Comparison of ENCODE assay signal across 21 cellular contexts in genomic region chr22:24358105-24358836, GRCh38.
A peak's percentile ranks its signal among the peaks of the same experiment; 100 is the strongest.
DNase-seq lines count a peak whose midpoint lies in the region; ATAC-seq, FAIRE-seq and TF ChIP-seq lines count a peak whose summit lies in the region.
"Had no signal": no experiment of that assay in that cellular context is flagged by ENCODE, and none has a peak within 500 bp of the region (broad histone marks: within the 10 kb centered on the region; RNA-seq: fewer than 3 reads in every experiment).

No MANE protein-coding gene starts in this region.

- H3K9me3 Mint-ChIP-seq in CD4-positive, alpha-beta T cell: no peaks in the 10 kb centered on the region
- no peaks in the 10 kb centered on the region for H3K9me3 Mint-ChIP-seq in naive thymus-derived CD8-positive, alpha-beta T cell

- no peaks in the 10 kb centered on the region for H3K27me3 Mint-ChIP-seq in CD4-positive, alpha-beta T cell
- no peaks in the 10 kb centered on the region for H3K27me3 Mint-ChIP-seq in naive thymus-derived CD8-positive, alpha-beta T cell

- no peak overlapping the region for H3K18ac ChIP-seq in H1 (ENCODE audit: extremely low read depth, low read length)

- no peak for TF ChIP-seq EP300 in H1 (IDR thresholded peaks at IDR 0.05; ENCODE audit: borderline replicate concordance in 1 of 2, low read depth in 2 of 2, low read length in 2 of 2)

- no peak for TF ChIP-seq CTCF in CD4-positive, alpha-beta T cell (IDR thresholded peaks at IDR 0.05)
- TF ChIP-seq CTCF in H1 (IDR thresholded peaks at IDR 0.05; ENCODE audit: control extremely low read depth in 1 of 3, insufficient read depth in 1 of 3, low read depth in 1 of 3, low read length in 3 of 3): no peak
- no peak for TF ChIP-seq CTCF in OCI-LY7 (conservative IDR thresholded peaks at IDR 0.05; ENCODE audit: low read length)

- no peak overlapping the region for H3K4me3 Mint-ChIP-seq in CD4-positive, alpha-beta T cell
- H3K4me3 Mint-ChIP-seq in naive thymus-derived CD8-positive, alpha-beta T cell: no peak overlapping the region

- no peaks in the 10 kb centered on the region for H3K9me2 ChIP-seq in OCI-LY7 (ENCODE audit: insufficient read depth, low read length)

- DNase-seq in CD4-positive, alpha-beta T cell: no peak
- DNase-seq in H1 (ENCODE audit: low read depth in 1 of 2, low spot score in 2 of 2) (no peak), OCI-LY7 (ENCODE audit: low spot score) (no peak), NCI-H446 (lab: John Stamatoyannopoulos, UW) (no peak)
- DNase-seq in naive thymus-derived CD8-positive, alpha-beta T cell: no peak
- DNase-seq: BE2C, COR-L47, DMS53, GM23248, KG1, MG63, NCI-H1105 treated with DMSO at 0.1 percent for 48 hours, NCI-H2029, NCI-H526 treated with DMSO at 0.1 percent for 48 hours, SHP77 treated with DMSO at 0.1 percent for 48 hours had no signal

- BruUV-seq in OCI-LY7 (replicated peaks; lab: Mats Ljungman, UMichigan): no TSS peak

- H3K4me1 Mint-ChIP-seq in CD4-positive, alpha-beta T cell (ENCODE audit: low read depth): peaks cover 7% of the 10 kb centered on the region
- peaks cover 0 to 13% (median 5%) of the 10 kb centered on the region in 4 donors for H3K4me1 Mint-ChIP-seq in naive thymus-derived CD8-positive, alpha-beta T cell

- H4K5ac ChIP-seq in H1 (ENCODE audit: insufficient read length, low read depth, low read length): no peak overlapping the region

- no peak overlapping the region for H3K23ac ChIP-seq in H1 (ENCODE audit: insufficient read length)

- H3K23me2 ChIP-seq in H1 (ENCODE audit: low read depth, low read length): no peaks in the 10 kb centered on the region

- H3K36me3 ChIP-seq in H1 (ENCODE audit: control insufficient read depth in 2 of 4, insufficient read depth in 4 of 4, low read length in 3 of 4) (peaks cover 2 to 37% (median 9%) of the 10 kb centered on the region in 4 experiments; a peak in 5 of 8 replicates), mesodermal cell (ENCODE audit: control insufficient read depth, insufficient read depth, low read length) (peaks cover 79% of the 10 kb centered on the region), OCI-LY7 (ENCODE audit: insufficient read depth, low read length) (peaks cover 88% of the 10 kb centered on the region)

- no peak for TF ChIP-seq RAD21 in H1 (IDR thresholded peaks at IDR 0.05 in 1 of 2, conservative IDR thresholded peaks at IDR 0.05 in 1 of 2; ENCODE audit: low read depth in 2 of 2, low read length in 2 of 2)

- H3K36me3 Mint-ChIP-seq in CD4-positive, alpha-beta T cell (ENCODE audit: low read depth): peaks cover 90% of the 10 kb centered on the region
- peaks cover under 1 to 91% (median 35%) of the 10 kb centered on the region in 3 donors for H3K36me3 Mint-ChIP-seq in naive thymus-derived CD8-positive, alpha-beta T cell

- H3K4ac ChIP-seq in H1 (replicated peaks; ENCODE audit: insufficient read length, low read depth, low read length): no peak overlapping the region

- 91% methylated on average over 8 of the region's 8 CpGs; no CpG with 5 or more reads in 1 of the 2 experiments for WGBS in H1 (ENCODE audit: extremely low coverage in 1 of 2, insufficient coverage in 1 of 2, insufficient read length in 1 of 2, insufficient replicate concordance in 2 of 2, low coverage in 1 of 2, low lambda C conversion rate in 2 of 2, missing lambda C conversion rate in 1 of 2), 2 experiments
- 93 to 100% methylated on average over 3 of the region's 8 CpGs for WGBS in mesodermal cell (ENCODE audit: insufficient coverage in 2 of 2), 2 experiments

- no peaks in the 10 kb centered on the region for H3K79me1 ChIP-seq in H1 (ENCODE audit: low read depth, low read length)

- CTCF ChIA-PET in CD4-positive, alpha-beta T cell (lab: Charles Lee): no interaction called here
- CTCF ChIA-PET in H1 (lab: Charles Lee; ENCODE audit: partially characterized antibody) (interaction anchor here (0.6 to 0.7 kb wide), 2 partner anchors 60 to 512 kb away, joined by 3 read pairs; no protein-coding TSS in a partner anchor), OCI-LY7 (lab: Charles Lee; ENCODE audit: unreplicated experiment) (no interaction called here)

- intact Hi-C loops in CD4-positive, alpha-beta T cell (cut with DNase I, micrococcal nuclease): no loop called here
- intact Hi-C loops in OCI-LY7 (cut with micrococcal nuclease; ENCODE audit: unreplicated experiment): no loop called here

- H3K9ac ChIP-seq in H1 (replicated peaks in 1 of 4; ENCODE audit: extremely low read depth in 1 of 4, low read depth in 3 of 4, low read length in 3 of 4): no peak overlapping the region
- H3K9ac ChIP-seq: GM23248 had no signal

- FAIRE-seq in H1 (lab: Jason Lieb, UNC): no peak
- FAIRE-seq: HTR-8/SVneo had no signal

- ATAC-seq in CD4-positive, alpha-beta T cell (ENCODE audit: poor library complexity): no peak
- no peak for ATAC-seq in naive thymus-derived CD8-positive, alpha-beta T cell
- no peak for ATAC-seq in HG02798 (IDR thresholded peaks at IDR 0.05; ENCODE audit: poor library complexity, unreplicated experiment)
- ATAC-seq: Panc1 had no signal

- H2BK15ac ChIP-seq in H1 (ENCODE audit: low read length): no peak overlapping the region

- H3K56ac ChIP-seq in H1 (replicated peaks; ENCODE audit: insufficient read length, low read depth, low read length): no peak overlapping the region

- no peaks in the 10 kb centered on the region for H3K4me1 ChIP-seq in H1 (replicated peaks in 1 of 4; ENCODE audit: control insufficient read depth in 3 of 4, insufficient read depth in 4 of 4, low read length in 3 of 4)
- no peaks in the 10 kb centered on the region for H3K4me1 ChIP-seq in mesodermal cell (ENCODE audit: control insufficient read depth, insufficient read depth, low read length, poor library complexity, severe bottlenecking)
- H3K4me1 ChIP-seq in OCI-LY7 (ENCODE audit: insufficient read depth, low read length, poor library complexity, severe bottlenecking): no peaks in the 10 kb centered on the region

- no peak overlapping the region for H2AK5ac ChIP-seq in H1 (ENCODE audit: low read depth, low read length)

- no peak for TF ChIP-seq POLR2A in H1 (IDR thresholded peaks at IDR 0.05; ENCODE audit: control extremely low read depth in 1 of 2, low read depth in 2 of 2, low read length in 2 of 2)

- no peak overlapping the region for H3K4me3 ChIP-seq in H1 (ENCODE audit: extremely low read depth in 1 of 4, insufficient read depth in 2 of 4, low read depth in 3 of 4, low read length in 4 of 4)
- H3K4me3 ChIP-seq in mesodermal cell (ENCODE audit: extremely low read depth, insufficient read depth, low read length, poor library complexity, severe bottlenecking): no peak overlapping the region
- H3K4me3 ChIP-seq in OCI-LY7 (ENCODE audit: low read depth, low read length, poor library complexity, severe bottlenecking): no peak overlapping the region
- H3K4me3 ChIP-seq: GM23248, HAP-1, MG63 had no signal

- H2BK5ac ChIP-seq in H1 (ENCODE audit: low read depth, low read length): no peak overlapping the region

- no peak overlapping the region for H3K27ac ChIP-seq in CD4-positive, alpha-beta T cell (ENCODE audit: low read depth, low read length)
- H3K27ac ChIP-seq in H1 (ENCODE audit: low read depth, low read length) (no peak overlapping the region), mesodermal cell (ENCODE audit: low read depth, low read length, severe bottlenecking) (peak overlapping the region; percentile 32), OCI-LY7 (ENCODE audit: low read depth, low read length, poor library complexity, severe bottlenecking) (no peak overlapping the region)
- H3K27ac ChIP-seq: GM23248, RWPE1 had no signal

- no peak overlapping the region for H3K4me2 ChIP-seq in H1 (ENCODE audit: insufficient read depth in 1 of 2, low read depth in 2 of 2, low read length in 2 of 2)
- H3K4me2 ChIP-seq in OCI-LY7 (ENCODE audit: low read length): no peak overlapping the region

- H3K9me3 ChIP-seq in CD4-positive, alpha-beta T cell (ENCODE audit: control insufficient read depth, low read length): no peaks in the 10 kb centered on the region
- H3K9me3 ChIP-seq in H1 (ENCODE audit: insufficient read depth in 2 of 2, low read depth in 1 of 2, low read length in 1 of 2): peaks cover 3 to 5% of the 10 kb centered on the region in 2 experiments; a peak in 2 of 4 replicates
- H3K9me3 ChIP-seq in mesodermal cell (ENCODE audit: control insufficient read depth, low read length): peaks cover 8% of the 10 kb centered on the region
- H3K9me3 ChIP-seq in OCI-LY7 (ENCODE audit: low read length): peaks cover 9% of the 10 kb centered on the region; the same call in 1 of the 2 replicates
- H3K9me3 ChIP-seq: HAP-1 had no signal

- H3K27me3 ChIP-seq in CD4-positive, alpha-beta T cell (ENCODE audit: control insufficient read depth, insufficient read depth, low read length): no peaks in the 10 kb centered on the region
- no peaks in the 10 kb centered on the region for H3K27me3 ChIP-seq in H1 (replicated peaks in 1 of 4; ENCODE audit: control insufficient read depth in 3 of 4, extremely low read depth in 1 of 4, insufficient read depth in 3 of 4, low read length in 3 of 4)
- H3K27me3 ChIP-seq: BE2C, MG63 had no signal

- H3K79me2 ChIP-seq in H1 (ENCODE audit: control insufficient read depth in 1 of 2, insufficient read depth in 2 of 2, low read length in 2 of 2): no peaks in the 10 kb centered on the region
- no peaks in the 10 kb centered on the region for H3K79me2 ChIP-seq in OCI-LY7 (ENCODE audit: insufficient read depth, low read depth, low read length)

- H2BK20ac ChIP-seq in H1 (ENCODE audit: low read length): no peak overlapping the region

- H4K20me1 ChIP-seq in H1 (replicated peaks in 1 of 2; ENCODE audit: control insufficient read depth in 1 of 2, insufficient read depth in 2 of 2, low read length in 2 of 2) (no peaks in the 10 kb centered on the region), OCI-LY7 (ENCODE audit: insufficient read depth, low read length) (no peaks in the 10 kb centered on the region)

- no peak overlapping the region for H2BK120ac ChIP-seq in H1 (replicated peaks; ENCODE audit: low read depth, low read length)

- H3K14ac ChIP-seq in H1 (ENCODE audit: insufficient read length): no peak overlapping the region

- 0 out of 2 replicates have a peak overlapping the region, but pooled peaks have one; percentile 35 for H4K8ac ChIP-seq in H1 (ENCODE audit: extremely low read depth, insufficient read depth, low read length)

- H3K27ac Mint-ChIP-seq in CD4-positive, alpha-beta T cell: peak overlapping the region; percentile 53
- peak overlapping the region in 3 of 10 donors; percentile 14 to 32 (median 15) for H3K27ac Mint-ChIP-seq in naive thymus-derived CD8-positive, alpha-beta T cell

- H2BK12ac ChIP-seq in H1 (ENCODE audit: low read depth, low read length): no peak overlapping the region

- POLR2A ChIA-PET in CD4-positive, alpha-beta T cell (lab: Charles Lee): no interaction called here
- POLR2A ChIA-PET in H1 (lab: Charles Lee; ENCODE audit: partially characterized antibody): interaction anchor here (1.0 kb wide), 1 partner anchor 14 kb away, joined by 3 read pairs; no protein-coding TSS in a partner anchor
- POLR2A ChIA-PET in OCI-LY7 (lab: Charles Lee): no interaction called here
- POLR2A ChIA-PET in naive thymus-derived CD8-positive, alpha-beta T cell (lab: Charles Lee): interaction anchor here (0.7 kb wide), 2 partner anchors 11 to 29 kb away, joined by 3 to 6 read pairs; no protein-coding TSS in a partner anchor

- H4K91ac ChIP-seq in H1 (replicated peaks; ENCODE audit: insufficient read length, low read length): no peak overlapping the region

- H2AFZ ChIP-seq in H1 (ENCODE audit: low read length): no peak overlapping the region
- no peak overlapping the region for H2AFZ ChIP-seq in OCI-LY7 (ENCODE audit: low read length)
- H2AFZ ChIP-seq: GM23248 had no signal

Comparison
In these comparisons a context has a peak if more than half of its experiments do, and no peak if none do; other contexts are left out.
1. POLR2A ChIA-PET loops: an anchor here in H1 (1.0 kb wide) and naive thymus-derived CD8-positive, alpha-beta T cell (0.7 kb wide); none called in CD4-positive, alpha-beta T cell and OCI-LY7.